ENCODE assay signal across 34 cellular contexts in genomic region chr14:55965851-55966250, GRCh38.
"Had no signal": no experiment of that assay in that cellular context is flagged by ENCODE, and none has a peak within 500 bp of the region (broad histone marks: within the 10 kb centered on the region; RNA-seq: fewer than 3 reads in every experiment).

No MANE protein-coding gene starts in this region.

- H3K4me1 Mint-ChIP-seq: activated B cell treated with CpG ODN at 0.5 μM for 24 hours; activated CD4-positive, alpha-beta memory T cell treated with anti-CD3 and anti-CD28 coated beads, Interleukin-2, amount 10 ng/mL, durations not matched to agents 7 days and 5 days; activated CD8-positive, alpha-beta memory T cell treated with anti-CD3 and anti-CD28 coated beads, Interleukin-2, amount 10 ng/mL, durations not matched to agents 7 days and 5 days; activated naive CD4-positive, alpha-beta T cell treated with anti-CD3 and anti-CD28 coated beads, Interleukin-2, amount 50 U/mL, for 24 hours; activated naive CD8-positive, alpha-beta T cell treated with anti-CD3 and anti-CD28 coated beads, Interleukin-2, amount 10 ng/mL, durations not matched to agents 7 days and 5 days; central memory CD8-positive, alpha-beta T cell had no signal

- H3K9me3 Mint-ChIP-seq: activated B cell treated with CpG ODN at 0.5 μM for 24 hours; activated CD4-positive, alpha-beta memory T cell treated with anti-CD3 and anti-CD28 coated beads, Interleukin-2, amount 10 ng/mL, durations not matched to agents 7 days and 5 days; activated naive CD4-positive, alpha-beta T cell treated with anti-CD3 and anti-CD28 coated beads, Interleukin-2, amount 50 U/mL, for 24 hours; activated naive CD8-positive, alpha-beta T cell treated with anti-CD3 and anti-CD28 coated beads, Interleukin-2, amount 10 ng/mL, durations not matched to agents 7 days and 5 days; activated T-helper 2 cell treated with anti-CD3 and anti-CD28 coated beads, Interferon-gamma antibody, Interleukin-2, Interleukin-4, amounts not matched to agents 10 μg/mL and 5 μg/mL and 100 μg/mL, durations not matched to agents 14 hours and 24 hours and 36 hours; central memory CD8-positive, alpha-beta T cell had no signal

- H3K36me3 ChIP-seq: cardiac muscle cell, Peyer's patch, SJSA1 had no signal

- H3K4me3 Mint-ChIP-seq: activated B cell treated with CpG ODN at 0.5 μM for 24 hours; activated CD4-positive, alpha-beta memory T cell treated with anti-CD3 and anti-CD28 coated beads, Interleukin-2, amount 10 ng/mL, durations not matched to agents 7 days and 5 days; activated CD8-positive, alpha-beta memory T cell treated with anti-CD3 and anti-CD28 coated beads, Interleukin-2, amount 10 ng/mL, durations not matched to agents 7 days and 5 days; activated naive CD4-positive, alpha-beta T cell treated with anti-CD3 and anti-CD28 coated beads, Interleukin-2, amount 50 U/mL, for 24 hours; activated naive CD8-positive, alpha-beta T cell treated with anti-CD3 and anti-CD28 coated beads, Interleukin-2, amount 10 ng/mL, durations not matched to agents 7 days and 5 days; central memory CD8-positive, alpha-beta T cell had no signal

- H3K27ac ChIP-seq: cardiac muscle cell, Peyer's patch, SJSA1, VCaP had no signal

- DNase-seq: activated B cell treated with CpG ODN at 0.5 μM for 24 hours; activated CD4-positive, alpha-beta memory T cell treated with anti-CD3 and anti-CD28 coated beads, Interleukin-2, amount 10 ng/mL, durations not matched to agents 7 days and 5 days; activated CD4-positive, alpha-beta T cell treated with anti-CD3 and anti-CD28 coated beads for 48 hours; activated CD4-positive, CD25-positive, alpha-beta regulatory T cell treated with anti-CD3 and anti-CD28 coated beads, Interleukin-2, amount 50 U/mL, for 72 hours; activated CD8-positive, alpha-beta memory T cell treated with anti-CD3 and anti-CD28 coated beads for 24 hours; activated CD8-positive, alpha-beta memory T cell treated with anti-CD3 and anti-CD28 coated beads, Interleukin-2, amount 10 ng/mL, durations not matched to agents 7 days and 5 days; activated CD8-positive, alpha-beta memory T cell treated with anti-CD3 and anti-CD28 coated beads, Interleukin-2, amount 50 U/mL, for 48 hours; activated gamma-delta T cell; activated naive CD4-positive, alpha-beta T cell treated with Interleukin-2 at 50 U/mL for 16 hours; activated naive CD8-positive, alpha-beta T cell treated with anti-CD3 and anti-CD28 coated beads, Interleukin-2, amount 10 ng/mL, durations not matched to agents 7 days and 5 days; NCI-H1092 treated with DMSO at 0.1 percent for 48 hours; NCI-H1417; NCI-H146; NCI-H187; NCI-H2029 treated with DMSO at 0.1 percent for 48 hours; NCI-H2107; NCI-H2171; NCI-H510A; NCI-H748 treated with DMSO at 0.1 percent for 48 hours; NK-92 treated with Interleukin-12 subunit alpha and Interleukin-12 subunit beta, amount 100 ng/mL, for 24 hours; PC-3; Peyer's patch; RPMI8226; SHP77 treated with DMSO at 0.1 percent for 48 hours; SW 1271; T-helper 1 cell; T-helper 2 cell; T-helper 9 cell had no signal

- H3K27ac Mint-ChIP-seq: activated B cell treated with CpG ODN at 0.5 μM for 24 hours; activated CD4-positive, alpha-beta memory T cell treated with anti-CD3 and anti-CD28 coated beads, Interleukin-2, amount 10 ng/mL, durations not matched to agents 7 days and 5 days; activated CD8-positive, alpha-beta memory T cell treated with anti-CD3 and anti-CD28 coated beads, Interleukin-2, amount 10 ng/mL, durations not matched to agents 7 days and 5 days; activated naive CD4-positive, alpha-beta T cell treated with anti-CD3 and anti-CD28 coated beads, Interleukin-2, amount 50 U/mL, for 24 hours; activated naive CD8-positive, alpha-beta T cell treated with anti-CD3 and anti-CD28 coated beads, Interleukin-2, amount 10 ng/mL, durations not matched to agents 7 days and 5 days; activated T-helper 2 cell treated with anti-CD3 and anti-CD28 coated beads, Interferon-gamma antibody, Interleukin-2, Interleukin-4, amounts not matched to agents 10 μg/mL and 5 μg/mL and 100 μg/mL, durations not matched to agents 14 hours and 24 hours and 36 hours had no signal

- H3K9me3 ChIP-seq: Peyer's patch, SJSA1 had no signal

- H3K4me1 ChIP-seq: Peyer's patch, SJSA1 had no signal

- H3K4me3 ChIP-seq: cardiac muscle cell, Peyer's patch, SJSA1 had no signal

- H3K27me3 ChIP-seq: cardiac muscle cell, Peyer's patch, SJSA1 had no signal

- ATAC-seq: activated CD8-positive, alpha-beta memory T cell treated with anti-CD3 and anti-CD28 coated beads, Interleukin-2, amount 10 ng/mL, durations not matched to agents 7 days and 5 days; PC-3 had no signal

- H3K36me3 Mint-ChIP-seq: activated CD8-positive, alpha-beta memory T cell treated with anti-CD3 and anti-CD28 coated beads, Interleukin-2, amount 10 ng/mL, durations not matched to agents 7 days and 5 days; activated naive CD4-positive, alpha-beta T cell treated with anti-CD3 and anti-CD28 coated beads, Interleukin-2, amount 50 U/mL, for 24 hours; activated naive CD8-positive, alpha-beta T cell treated with anti-CD3 and anti-CD28 coated beads, Interleukin-2, amount 10 ng/mL, durations not matched to agents 7 days and 5 days had no signal
